Comparison of ENCODE assay signal across 22 cellular contexts in the genomic region with DNA sequence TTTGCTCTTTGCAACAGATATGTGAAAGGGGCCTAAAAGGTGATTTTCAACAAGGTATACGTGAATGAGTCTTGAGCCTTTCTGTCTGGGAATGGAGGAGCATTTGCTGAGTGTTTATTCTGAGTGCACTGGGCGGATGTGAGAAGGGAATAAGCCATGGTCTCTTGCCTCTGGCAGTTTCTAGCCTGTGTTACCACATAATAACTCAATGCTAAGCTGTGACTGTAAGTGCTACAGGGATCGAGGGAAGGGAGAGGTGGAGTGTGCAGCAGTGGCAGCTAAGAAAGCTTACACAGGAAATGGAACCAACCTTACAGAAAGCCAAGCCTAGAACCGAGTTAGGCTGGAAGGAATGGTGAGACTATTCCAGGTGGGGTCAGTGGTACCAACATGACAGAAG.
DNase-seq lines count a peak whose midpoint lies in the region; ATAC-seq and TF ChIP-seq lines count a peak whose summit lies in the region.
"Had no signal": no experiment of that assay in that cellular context is flagged by ENCODE, and none has a peak within 500 bp of the region (broad histone marks: within the 10 kb centered on the region; RNA-seq: fewer than 3 reads in every experiment).

No MANE protein-coding gene starts in this region.

- H3K4me3 Mint-ChIP-seq in HFFc6 (no peak overlapping the region), T-helper 17 cell (no peak overlapping the region)
- no peak overlapping the region for H3K4me3 Mint-ChIP-seq in stimulated activated naive B cell treated with anti-CD40 and anti-IgM and Interleukin-4, amounts not matched to agents 10 μg/mL and 1 μg/mL and 100 μg/mL, for 72 hours

- H3K27me3 Mint-ChIP-seq in HFFc6 (ENCODE audit: insufficient read depth): no peaks in the 10 kb centered on the region; the same call in 1 of the 2 replicates
- peaks cover 0 to 5% of the 10 kb centered on the region in 2 donors for H3K27me3 Mint-ChIP-seq in stimulated activated naive B cell treated with anti-CD40 and anti-IgM and Interleukin-4, amounts not matched to agents 10 μg/mL and 1 μg/mL and 100 μg/mL, for 72 hours
- H3K27me3 Mint-ChIP-seq in T-helper 17 cell: peaks cover 9% of the 10 kb centered on the region

- H3K4me1 Mint-ChIP-seq in HFFc6 (ENCODE audit: low read depth): peaks cover 33% of the 10 kb centered on the region
- no peaks in the 10 kb centered on the region for H3K4me1 Mint-ChIP-seq in stimulated activated naive B cell treated with anti-CD40 and anti-IgM and Interleukin-4, amounts not matched to agents 10 μg/mL and 1 μg/mL and 100 μg/mL, for 72 hours
- no peaks in the 10 kb centered on the region for H3K4me1 Mint-ChIP-seq in T-helper 17 cell

- peak; percentile 9 for DNase-seq in HFFc6
- DNase-seq in RPMI7951 (ENCODE audit: low read depth): peak; percentile 83
- peak; percentile 55 for DNase-seq in left kidney (ENCODE audit: low read depth, low spot score)
- DNase-seq in renal cortical epithelial cell (ENCODE audit: low read depth): peak; percentile 64
- no peak for DNase-seq in NCI-H69 (lab: John Stamatoyannopoulos, UW)
- no peak for DNase-seq in stimulated activated naive B cell treated with anti-CD40 and anti-IgM and Interleukin-4, amounts not matched to agents 10 μg/mL and 1 μg/mL and 100 μg/mL, for 72 hours
- DNase-seq in T-helper 17 cell: no peak
- no peak for DNase-seq in NCI-H187 treated with DMSO at 0.1 percent for 48 hours (lab: John Stamatoyannopoulos, UW)
- DNase-seq: BE2C; DMS53; GM23248; HCEC 1CT; KBM-7; NCI-H1105; NCI-H2107; NCI-H2227 treated with DMSO at 0.1 percent for 48 hours; NCI-H510A; NCI-H748 treated with DMSO at 0.1 percent for 48 hours; NK-92 treated with Interleukin-12 subunit alpha and Interleukin-12 subunit beta, amount 100 ng/mL, for 24 hours; SIG-M5 had no signal

- H3K9me3 Mint-ChIP-seq in HFFc6: no peaks in the 10 kb centered on the region
- peaks cover 2 to 3% of the 10 kb centered on the region in 2 donors for H3K9me3 Mint-ChIP-seq in stimulated activated naive B cell treated with anti-CD40 and anti-IgM and Interleukin-4, amounts not matched to agents 10 μg/mL and 1 μg/mL and 100 μg/mL, for 72 hours

- no peak for TF ChIP-seq CTCF in HFFc6 (IDR thresholded peaks at IDR 0.05)

- H3K36me3 Mint-ChIP-seq in HFFc6 (ENCODE audit: low read depth): no peaks in the 10 kb centered on the region
- no peaks in the 10 kb centered on the region for H3K36me3 Mint-ChIP-seq in stimulated activated naive B cell treated with anti-CD40 and anti-IgM and Interleukin-4, amounts not matched to agents 10 μg/mL and 1 μg/mL and 100 μg/mL, for 72 hours
- H3K36me3 Mint-ChIP-seq in T-helper 17 cell (ENCODE audit: low read depth): peaks cover 2% of the 10 kb centered on the region

- H3K27ac Mint-ChIP-seq in HFFc6 (no peak overlapping the region; the same call in 1 of the 2 replicates), T-helper 17 cell (no peak overlapping the region)
- H3K27ac Mint-ChIP-seq in stimulated activated naive B cell treated with anti-CD40 and anti-IgM and Interleukin-4, amounts not matched to agents 10 μg/mL and 1 μg/mL and 100 μg/mL, for 72 hours: no peak overlapping the region

- no peak for ATAC-seq in stimulated activated naive B cell treated with anti-CD40 and anti-IgM and Interleukin-4, amounts not matched to agents 10 μg/mL and 1 μg/mL and 100 μg/mL, for 72 hours (replicated peaks)
- ATAC-seq in T-helper 17 cell: no peak
- ATAC-seq: A549, SK-N-SH treated with all-trans-retinoic acid at 6 μM for 48 hours had no signal

- H3K9me3 ChIP-seq in T-helper 17 cell (ENCODE audit: control insufficient read depth, low read length, poor library complexity, severe bottlenecking): no peaks in the 10 kb centered on the region
- H3K9me3 ChIP-seq: A549, BE2C had no signal

Comparison
In these comparisons a context has a peak if more than half of its experiments do, and no peak if none do; other contexts are left out.
1. DNase-seq: peak in HFFc6 (single experiment), RPMI7951 (single experiment), left kidney (single experiment) and renal cortical epithelial cell (single experiment); none in NCI-H69 (single experiment), stimulated activated naive B cell treated with anti-CD40 and anti-IgM and Interleukin-4, amounts not matched to agents 10 μg/mL and 1 μg/mL and 100 μg/mL, for 72 hours (single experiment), T-helper 17 cell (0 of 3) and NCI-H187 treated with DMSO at 0.1 percent for 48 hours (single experiment).